Comparison of ENCODE assay signal across 11 cellular contexts in the genomic region with DNA sequence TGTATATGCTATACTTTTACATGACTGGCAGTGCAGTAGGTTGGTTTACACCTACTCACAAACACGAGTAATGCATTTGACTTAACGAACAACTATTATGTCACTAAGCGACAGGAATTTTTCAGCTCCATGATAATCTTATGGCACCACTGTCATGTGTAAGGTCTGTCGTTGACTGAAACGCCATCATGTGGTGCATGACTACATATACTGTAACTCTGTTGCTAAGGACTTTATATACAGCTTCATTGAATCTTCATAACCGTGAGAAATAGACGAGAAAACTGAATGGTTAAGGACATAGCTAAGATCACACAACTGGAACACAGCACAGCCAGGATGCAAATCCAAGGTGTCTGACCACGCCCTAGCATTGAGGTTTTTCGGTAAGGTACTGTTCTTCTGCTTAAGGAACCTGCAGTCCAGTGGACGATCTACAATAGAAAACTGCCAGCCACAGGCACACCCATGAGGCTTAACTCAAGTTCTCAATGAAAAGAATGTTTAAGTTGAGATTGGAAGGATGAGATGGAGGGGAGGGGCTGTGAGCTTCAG. TPM values are rescaled to one million over a fixed set of nuclear protein-coding genes. Genes with fewer than 3 reads are reported as not detected.
DNase-seq lines count a peak whose midpoint lies in the region; ATAC-seq and TF ChIP-seq lines count a peak whose summit lies in the region.
"Had no signal": no experiment of that assay in that cellular context is flagged by ENCODE, and none has a peak within 500 bp of the region (broad histone marks: within the 10 kb centered on the region; RNA-seq: fewer than 3 reads in every experiment).

No MANE protein-coding gene starts in this region.

- no peak for TF ChIP-seq POLR2A in gastrocnemius medialis (IDR thresholded peaks at IDR 0.05)

- H3K36me3 ChIP-seq in PC-3 (ENCODE audit: low read depth, low read length) (no peaks in the 10 kb centered on the region), gastrocnemius medialis (no peaks in the 10 kb centered on the region)
- H3K36me3 ChIP-seq: ascending aorta, pancreas had no signal

- no peaks in the 10 kb centered on the region for H3K9me3 ChIP-seq in PC-3 (ENCODE audit: low read length)
- H3K9me3 ChIP-seq in gastrocnemius medialis, result no peaks in the 10 kb centered on the region
- H3K9me3 ChIP-seq: ascending aorta, pancreas had no signal

- peaks cover 78% of the 10 kb centered on the region for H3K79me2 ChIP-seq in PC-3 (ENCODE audit: low read length)

- no peaks in the 10 kb centered on the region for H3K9me2 ChIP-seq in PC-3 (replicated peaks; ENCODE audit: low read length)

- TF ChIP-seq CTCF in PC-3 (conservative IDR thresholded peaks at IDR 0.05; ENCODE audit: low read depth, low read length) (no peak), gastrocnemius medialis (IDR thresholded peaks at IDR 0.05 in 4 of 5, conservative IDR thresholded peaks at IDR 0.05 in 1 of 5) (no peak)

- no peaks in the 10 kb centered on the region for H3F3A ChIP-seq in PC-3 (ENCODE audit: low read length, unreplicated experiment)

- no peak overlapping the region for H3K9ac ChIP-seq in PC-3 (ENCODE audit: low read length)

- H4K20me1 ChIP-seq in PC-3 (ENCODE audit: low read length), result peaks cover 54% of the 10 kb centered on the region

- no TSS peak for BruUV-seq in PC-3 (replicated peaks; lab: Mats Ljungman, UMichigan)

- H3K4me3 ChIP-seq in PC-3 (ENCODE audit: low read length) (peak overlapping the region; percentile 96; the same call in 1 of the 2 replicates), gastrocnemius medialis (no peak overlapping the region)

- in situ Hi-C loops in gastrocnemius medialis (cut with MboI; ENCODE audit: low sequenced_read_pairs in 4 of 4), result loop anchor here in 3 of 4 donors (5.0 to 10.0 kb wide), 2 partner anchors 101 to 104 kb away; a partner anchor contains a TSS

- POLR2A ChIA-PET in PC-3 (lab: Charles Lee; ENCODE audit: unreplicated experiment), result no interaction called here

- peaks cover 39% of the 10 kb centered on the region for H3K4me1 ChIP-seq in PC-3 (ENCODE audit: insufficient read depth, low read length)
- H3K4me1 ChIP-seq in gastrocnemius medialis, result peaks cover 39 to 52% of the 10 kb centered on the region in 2 donors

- intact Hi-C loops in PC-3 (cut with micrococcal nuclease), result loop anchor here (5.0 kb wide), 1 partner anchor 71 kb away; a partner anchor contains a TSS
- intact Hi-C loops in gastrocnemius medialis (cut with DNase I; ENCODE audit: low total_unique reads), result loop anchor here (2.0 to 10.0 kb wide), 5 partner anchors 71 to 389 kb away; a partner anchor contains a TSS

- ATAC-seq in PC-3 (no peak), gastrocnemius medialis (no peak), GM21381 (IDR thresholded peaks at IDR 0.05; ENCODE audit: unreplicated experiment) (no peak)
- ATAC-seq: pancreas had no signal

- H3K27ac ChIP-seq in PC-3 (ENCODE audit: low read length) (no peak overlapping the region), epithelial cell of prostate (peak overlapping the region; percentile 61), gastrocnemius medialis (peak overlapping the region in 3 of 4 donors; percentile 86 to 91 (median 90))

- H3K27me3 ChIP-seq in PC-3 (ENCODE audit: low read length), result no peaks in the 10 kb centered on the region
- no peaks in the 10 kb centered on the region for H3K27me3 ChIP-seq in gastrocnemius medialis
- H3K27me3 ChIP-seq: ascending aorta, pancreas had no signal

- CTCF ChIA-PET in PC-3 (lab: Charles Lee), result no interaction called here

- H2AFZ ChIP-seq in PC-3 (ENCODE audit: low read length), result no peak overlapping the region

- DNase-seq in NCI-H2227 (lab: John Stamatoyannopoulos, UW; ENCODE audit: unreplicated experiment) (peak; percentile 18), NCI-H2227 treated with DMSO at 0.1 percent for 48 hours (lab: John Stamatoyannopoulos, UW) (no peak), PC-3 (no peak), epithelial cell of prostate (ENCODE audit: low read depth, low spot score) (no peak), gastrocnemius medialis (no peak), Ammon's horn (ENCODE audit: low spot score) (no peak), NCI-H446 (lab: John Stamatoyannopoulos, UW) (no peak)
- DNase-seq: 8988T, pancreas had no signal

- H3K4me2 ChIP-seq in PC-3 (ENCODE audit: low read length), result peak overlapping the region; percentile 97

RNA-seq across cellular contexts. Expression of a gene that starts 3.3 kb away (rescaled TPM):
- total RNA-seq in PC-3 (2014; rRNA removed) (43.3 and 58.3 TPM in 2 replicates), gastrocnemius medialis (10 to 100 TPM in 2 of 4 donors, 1 to 10 TPM in 2; 6.5 to 16.0 (median 9.1) TPM)
